Comparison of ENCODE assay signal across 9 cellular contexts in genomic region chr13:51148952-51149573, GRCh38. TPM values are rescaled to one million over a fixed set of nuclear protein-coding genes. Genes with fewer than 3 reads are reported as not detected.
DNase-seq lines count a peak whose midpoint lies in the region; ATAC-seq and TF ChIP-seq lines count a peak whose summit lies in the region.
"Had no signal": no experiment of that assay in that cellular context is flagged by ENCODE, and none has a peak within 500 bp of the region (broad histone marks: within the 10 kb centered on the region; RNA-seq: fewer than 3 reads in every experiment).

No MANE protein-coding gene starts in this region.

- peaks cover 27% of the 10 kb centered on the region for H3K9me3 Mint-ChIP-seq in WTC11
- peaks cover 5% of the 10 kb centered on the region for H3K9me3 Mint-ChIP-seq in activated naive CD4-positive, alpha-beta T cell treated with anti-CD3 and anti-CD28 coated beads for 36 hours

- peaks cover 6% of the 10 kb centered on the region for H3K27me3 ChIP-seq in DND-41 (ENCODE audit: insufficient read depth, low read length, poor library complexity)

- H3K4me2 ChIP-seq in DND-41 (ENCODE audit: insufficient read depth, low read length): no peak overlapping the region

- CTCF ChIA-PET in WTC11 (lab: Charles Lee): interaction anchor here (0.6 to 7.2 kb wide), 36 partner anchors 8 to 650 kb away, joined by 3 to 120 read pairs (median 5); partner anchors contain the start of gene FAM124A
- CTCF ChIA-PET in activated naive CD4-positive, alpha-beta T cell treated with anti-CD3 and anti-CD28 coated beads for 36 hours (lab: Charles Lee): interaction anchor here (0.5 to 2.2 kb wide), 5 partner anchors 12 to 603 kb away, joined by 3 to 10 read pairs (median 4); no protein-coding TSS in a partner anchor

- H3K27ac Mint-ChIP-seq in WTC11 (peak overlapping the region; percentile 95), T-helper 17 cell (no peak overlapping the region)
- no peak overlapping the region for H3K27ac Mint-ChIP-seq in activated naive CD4-positive, alpha-beta T cell treated with anti-CD3 and anti-CD28 coated beads for 36 hours

- H3K27me3 Mint-ChIP-seq in WTC11 (ENCODE audit: low read depth) (no peaks in the 10 kb centered on the region; the same call in 1 of the 2 replicates), T-helper 17 cell (peaks cover 69% of the 10 kb centered on the region)
- H3K27me3 Mint-ChIP-seq in activated naive CD4-positive, alpha-beta T cell treated with anti-CD3 and anti-CD28 coated beads for 36 hours (ENCODE audit: low read depth): peaks cover 2% of the 10 kb centered on the region

- no peaks in the 10 kb centered on the region for H3K36me3 ChIP-seq in DND-41 (ENCODE audit: insufficient read depth, low read length)

- H3K36me3 Mint-ChIP-seq in WTC11 (peaks cover 29% of the 10 kb centered on the region), T-helper 17 cell (ENCODE audit: low read depth) (no peaks in the 10 kb centered on the region)
- no peaks in the 10 kb centered on the region for H3K36me3 Mint-ChIP-seq in activated naive CD4-positive, alpha-beta T cell treated with anti-CD3 and anti-CD28 coated beads for 36 hours (ENCODE audit: low read depth)

- DNase-seq in DND-41 (no peak), M059J (ENCODE audit: low read depth) (peak; percentile 37), WTC11 (ENCODE audit: low spot score) (peak; percentile 68), left ventricle myocardium superior (no peak), retinal pigment epithelial cell (ENCODE audit: low read depth) (peak; percentile 44), T-helper 17 cell (no peak)
- DNase-seq in activated naive CD4-positive, alpha-beta T cell treated with anti-CD3 and anti-CD28 coated beads for 36 hours: no peak
- no peak for DNase-seq in activated T-cell treated with anti-CD3 and anti-CD28 coated beads, Interleukin-2, amount 50 U/mL, for 1 hour

- H3K4me3 Mint-ChIP-seq in WTC11 (no peak overlapping the region), T-helper 17 cell (no peak overlapping the region)
- H3K4me3 Mint-ChIP-seq in activated naive CD4-positive, alpha-beta T cell treated with anti-CD3 and anti-CD28 coated beads for 36 hours: no peak overlapping the region

- ATAC-seq in DND-41 (ENCODE audit: insufficient read depth, low read depth): no peak
- peak; percentile 55 for ATAC-seq in WTC11
- peak; percentile 71 for ATAC-seq in left ventricle myocardium superior
- no peak for ATAC-seq in T-helper 17 cell
- ATAC-seq: mucosa of descending colon had no signal

- intact Hi-C loops in left ventricle myocardium superior (cut with micrococcal nuclease): loop anchor here (1.0 kb wide), 1 partner anchor 137 kb away; no protein-coding TSS in a partner anchor
- intact Hi-C loops in activated naive CD4-positive, alpha-beta T cell treated with anti-CD3 and anti-CD28 coated beads for 36 hours (cut with micrococcal nuclease): loop anchor here (1.0 to 2.0 kb wide), 2 partner anchors 137 to 648 kb away; no protein-coding TSS in a partner anchor

- H3K79me2 ChIP-seq in DND-41 (ENCODE audit: insufficient read depth, low read length): no peaks in the 10 kb centered on the region

- no peaks in the 10 kb centered on the region for H3K4me1 ChIP-seq in DND-41 (ENCODE audit: insufficient read depth, low read length)

- H4K20me1 ChIP-seq in DND-41 (ENCODE audit: insufficient read depth, low read length): no peaks in the 10 kb centered on the region

- no peak overlapping the region for H2AFZ ChIP-seq in DND-41 (ENCODE audit: low read depth, low read length)

- H3K27ac ChIP-seq in DND-41 (ENCODE audit: low read length): no peak overlapping the region

- H3K9me3 ChIP-seq in DND-41 (ENCODE audit: insufficient read depth, low read length, severe bottlenecking) (peaks cover under 1% of the 10 kb centered on the region), T-helper 17 cell (ENCODE audit: control insufficient read depth, low read length, poor library complexity, severe bottlenecking) (peaks cover 2% of the 10 kb centered on the region)

- TF ChIP-seq CTCF in DND-41 (IDR thresholded peaks at IDR 0.05; ENCODE audit: borderline replicate concordance, extremely low read depth, low read length, poor library complexity, severe bottlenecking) (peak; percentile 46), WTC11 (IDR thresholded peaks at IDR 0.05) (no peak), retinal pigment epithelial cell (conservative IDR thresholded peaks at IDR 0.05; ENCODE audit: low read depth, low read length) (peak; percentile 88)

- no peak overlapping the region for H3K4me3 ChIP-seq in DND-41 (ENCODE audit: low read depth in 1 of 2, low read length in 2 of 2)
- H3K4me3 ChIP-seq in retinal pigment epithelial cell (ENCODE audit: low read length): no peak overlapping the region
- H3K4me3 ChIP-seq: mucosa of descending colon had no signal

- no peak overlapping the region for H3K9ac ChIP-seq in DND-41 (ENCODE audit: low read depth, low read length)

- H3K4me1 Mint-ChIP-seq in WTC11 (peaks cover 71% of the 10 kb centered on the region), T-helper 17 cell (peaks cover 3% of the 10 kb centered on the region)
- peaks cover 2% of the 10 kb centered on the region for H3K4me1 Mint-ChIP-seq in activated naive CD4-positive, alpha-beta T cell treated with anti-CD3 and anti-CD28 coated beads for 36 hours (ENCODE audit: low read depth)

- POLR2A ChIA-PET in WTC11 (lab: Charles Lee): interaction anchor here (0.5 to 1.7 kb wide), 8 partner anchors 20 to 352 kb away, joined by 3 to 7 read pairs (median 3); no protein-coding TSS in a partner anchor

TF ChIP-seq in WTC11, 78 proteins besides CTCF, POLR2A, EP300 and RAD21 (continues in another document):
- TF ChIP-seq ZBTB21 (CRISPR knock-in tag; IDR thresholded peaks at IDR 0.05; ENCODE audit: borderline replicate concordance) (no peak), ZNF425 (CRISPR knock-in tag; conservative IDR thresholded peaks at IDR 0.05) (no peak), E2F4 (CRISPR knock-in tag; IDR thresholded peaks at IDR 0.05; ENCODE audit: borderline replicate concordance, low read depth) (no peak), USF1 (CRISPR knock-in tag; IDR thresholded peaks at IDR 0.05) (no peak), MAX (CRISPR knock-in tag; IDR thresholded peaks at IDR 0.05) (no peak), GTF2I (CRISPR knock-in tag; conservative IDR thresholded peaks at IDR 0.05) (no peak), CREB1 (CRISPR knock-in tag; IDR thresholded peaks at IDR 0.05) (no peak), E2F5 (CRISPR knock-in tag; IDR thresholded peaks at IDR 0.05) (no peak), TCF7 (CRISPR knock-in tag; IDR thresholded peaks at IDR 0.05; ENCODE audit: low read depth) (no peak)

RNA-seq across cellular contexts. Expression of gene C13orf42, which starts 38.0 kb away (rescaled TPM):
- total RNA-seq in M059J (2014; rRNA removed; shearing (Covaris generic)): not detected in 2 replicates
- total RNA-seq in WTC11 (2021): 6.3 to 8.2 TPM (median 7.0 TPM) in 3 replicates
- not detected for total RNA-seq in left ventricle myocardium superior
- not detected for total RNA-seq in activated naive CD4-positive, alpha-beta T cell treated with anti-CD3 and anti-CD28 coated beads for 36 hours
- total RNA-seq in T-helper 17 cell: not detected
- total RNA-seq: mucosa of descending colon had no signal

Comparison
In these comparisons a context has a peak if more than half of its experiments do, and no peak if none do; other contexts are left out.
1. ATAC-seq: peak in WTC11 (single experiment) and left ventricle myocardium superior (single experiment); none in DND-41 (single experiment) and T-helper 17 cell (single experiment).
2. DNase-seq: peak in M059J (single experiment), WTC11 (single experiment) and retinal pigment epithelial cell (single experiment); none in DND-41 (single experiment), left ventricle myocardium superior (single experiment), activated naive CD4-positive, alpha-beta T cell treated with anti-CD3 and anti-CD28 coated beads for 36 hours (single experiment), activated T-cell treated with anti-CD3 and anti-CD28 coated beads, Interleukin-2, amount 50 U/mL, for 1 hour (single experiment) and T-helper 17 cell (0 of 3).